In the genomic region with DNA sequence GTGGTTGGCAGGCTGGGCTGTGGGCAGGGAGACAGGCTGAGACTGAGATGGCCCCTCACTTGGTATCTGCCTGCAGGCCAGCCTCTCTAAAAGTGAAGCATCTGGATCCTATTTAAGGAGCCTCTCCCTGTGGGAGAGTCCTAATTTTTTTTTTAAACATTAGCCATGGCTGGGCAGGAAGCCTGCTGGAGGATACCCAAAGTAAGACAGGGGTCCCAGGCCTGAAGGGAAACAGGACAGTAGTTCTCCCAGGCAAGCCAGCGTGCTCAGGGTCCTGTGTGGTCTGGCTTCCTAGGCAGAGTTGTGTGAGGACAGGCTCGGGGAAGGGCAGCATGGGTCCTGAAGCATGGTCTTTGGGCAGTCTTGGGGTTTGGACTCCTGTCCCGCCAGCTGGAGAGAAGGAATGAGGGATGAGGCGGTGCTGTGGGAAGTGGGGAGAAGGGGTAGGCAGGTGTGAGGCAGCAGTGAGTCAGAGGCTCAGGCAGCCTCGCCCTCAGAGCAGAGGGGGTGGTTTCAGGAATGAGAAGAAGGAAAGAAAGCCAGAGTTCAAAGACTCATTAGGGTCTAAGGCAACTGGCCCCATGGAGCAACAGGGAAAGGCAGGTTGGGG, we compare ENCODE assay signal across 15 cellular contexts.
DNase-seq lines count a peak whose midpoint lies in the region; ATAC-seq lines count a peak whose summit lies in the region.
"Had no signal": no experiment of that assay in that cellular context is flagged by ENCODE, and none has a peak within 500 bp of the region (broad histone marks: within the 10 kb centered on the region; RNA-seq: fewer than 3 reads in every experiment).

No MANE protein-coding gene starts in this region.

- peaks cover 2% of the 10 kb centered on the region for H3K4me1 Mint-ChIP-seq in activated naive CD8-positive, alpha-beta T cell treated with anti-CD3 and anti-CD28 coated beads, Interleukin-2, amount 10 ng/mL, durations not matched to agents 7 days and 5 days
- no peaks in the 10 kb centered on the region for H3K4me1 Mint-ChIP-seq in activated naive CD8-positive, alpha-beta T cell treated with anti-CD3 and anti-CD28 coated beads for 36 hours
- H3K4me1 Mint-ChIP-seq: activated CD4-positive, alpha-beta T cell treated with anti-CD3 and anti-CD28 coated beads, Interleukin-2, amount 10 ng/mL, durations not matched to agents 7 days and 5 days; naive B cell had no signal

- ATAC-seq in activated naive CD8-positive, alpha-beta T cell treated with anti-CD3 and anti-CD28 coated beads, Interleukin-2, amount 10 ng/mL, durations not matched to agents 7 days and 5 days (ENCODE audit: low read depth): no peak
- ATAC-seq: activated T-cell treated with anti-CD3 and anti-CD28 coated beads, Interleukin-2, amount 50 U/mL, for 4 hours had no signal

- no peaks in the 10 kb centered on the region for H3K9me3 Mint-ChIP-seq in activated naive CD8-positive, alpha-beta T cell treated with anti-CD3 and anti-CD28 coated beads, Interleukin-2, amount 10 ng/mL, durations not matched to agents 7 days and 5 days
- no peaks in the 10 kb centered on the region for H3K9me3 Mint-ChIP-seq in activated naive CD8-positive, alpha-beta T cell treated with anti-CD3 and anti-CD28 coated beads for 36 hours
- H3K9me3 Mint-ChIP-seq: activated CD4-positive, alpha-beta T cell treated with anti-CD3 and anti-CD28 coated beads, Interleukin-2, amount 10 ng/mL, durations not matched to agents 7 days and 5 days; activated T-cell treated with anti-CD3 and anti-CD28 coated beads, Interleukin-2, amount 50 U/mL, for 4 hours had no signal

- POLR2A ChIA-PET in activated naive CD8-positive, alpha-beta T cell treated with anti-CD3 and anti-CD28 coated beads, Interleukin-2, amount 10 ng/mL, durations not matched to agents 7 days and 5 days (lab: Charles Lee): no interaction called here

- peak overlapping the region; percentile 67 for H3K27ac Mint-ChIP-seq in activated naive CD8-positive, alpha-beta T cell treated with anti-CD3 and anti-CD28 coated beads, Interleukin-2, amount 10 ng/mL, durations not matched to agents 7 days and 5 days
- no peak overlapping the region for H3K27ac Mint-ChIP-seq in activated naive CD8-positive, alpha-beta T cell treated with anti-CD3 and anti-CD28 coated beads for 36 hours
- H3K27ac Mint-ChIP-seq: activated CD4-positive, alpha-beta T cell treated with anti-CD3 and anti-CD28 coated beads, Interleukin-2, amount 10 ng/mL, durations not matched to agents 7 days and 5 days had no signal

- H3K4me3 Mint-ChIP-seq in activated naive CD8-positive, alpha-beta T cell treated with anti-CD3 and anti-CD28 coated beads, Interleukin-2, amount 10 ng/mL, durations not matched to agents 7 days and 5 days: no peak overlapping the region
- no peak overlapping the region for H3K4me3 Mint-ChIP-seq in activated naive CD8-positive, alpha-beta T cell treated with anti-CD3 and anti-CD28 coated beads for 36 hours
- H3K4me3 Mint-ChIP-seq: activated CD4-positive, alpha-beta T cell treated with anti-CD3 and anti-CD28 coated beads, Interleukin-2, amount 10 ng/mL, durations not matched to agents 7 days and 5 days; activated T-cell treated with anti-CD3 and anti-CD28 coated beads, Interleukin-2, amount 50 U/mL, for 4 hours had no signal

- DNase-seq in activated naive CD8-positive, alpha-beta T cell treated with anti-CD3 and anti-CD28 coated beads, Interleukin-2, amount 10 ng/mL, durations not matched to agents 7 days and 5 days: no peak
- DNase-seq in activated naive CD8-positive, alpha-beta T cell treated with anti-CD3 and anti-CD28 coated beads for 36 hours: no peak
- peak; percentile 87 for DNase-seq in SW480 (ENCODE audit: low spot score)
- peak; percentile 47 for DNase-seq in islet precursor cell
- DNase-seq in NCI-H2171 (lab: John Stamatoyannopoulos, UW): no peak
- no peak for DNase-seq in NCI-H446 treated with DMSO at 0.1 percent for 48 hours (lab: John Stamatoyannopoulos, UW)
- no peak for DNase-seq in NCI-H748 (lab: John Stamatoyannopoulos, UW; ENCODE audit: unreplicated experiment)
- DNase-seq: activated CD4-positive, alpha-beta T cell treated with anti-CD3 and anti-CD28 coated beads, Interleukin-2, amount 10 ng/mL, durations not matched to agents 7 days and 5 days; activated T-cell treated with anti-CD3 and anti-CD28 coated beads, Interleukin-2, amount 50 U/mL, for 4 hours; cerebellar nuclear complex; naive B cell; SJCRH30; stimulated activated CD4-positive, alpha-beta T cell treated with anti-CD3 and anti-CD28 coated beads, Interleukin-2, amount 100 ng/mL, for 24 hours; T1000 had no signal

- no peaks in the 10 kb centered on the region for H3K36me3 Mint-ChIP-seq in activated naive CD8-positive, alpha-beta T cell treated with anti-CD3 and anti-CD28 coated beads, Interleukin-2, amount 10 ng/mL, durations not matched to agents 7 days and 5 days
- no peaks in the 10 kb centered on the region for H3K36me3 Mint-ChIP-seq in activated naive CD8-positive, alpha-beta T cell treated with anti-CD3 and anti-CD28 coated beads for 36 hours

- H3K27ac ChIP-seq in temporal lobe (ENCODE audit: low read depth, low read length): peak overlapping the region; percentile 28
- H3K27ac ChIP-seq: SJCRH30 had no signal

- peaks cover 6% of the 10 kb centered on the region for H3K27me3 Mint-ChIP-seq in activated naive CD8-positive, alpha-beta T cell treated with anti-CD3 and anti-CD28 coated beads, Interleukin-2, amount 10 ng/mL, durations not matched to agents 7 days and 5 days
- peaks cover 6% of the 10 kb centered on the region for H3K27me3 Mint-ChIP-seq in activated naive CD8-positive, alpha-beta T cell treated with anti-CD3 and anti-CD28 coated beads for 36 hours

Comparison
In these comparisons a context has a peak if more than half of its experiments do, and no peak if none do; other contexts are left out.
1. DNase-seq: peak in SW480 (single experiment) and islet precursor cell (single experiment); none in activated naive CD8-positive, alpha-beta T cell treated with anti-CD3 and anti-CD28 coated beads, Interleukin-2, amount 10 ng/mL, durations not matched to agents 7 days and 5 days (single experiment), activated naive CD8-positive, alpha-beta T cell treated with anti-CD3 and anti-CD28 coated beads for 36 hours (single experiment), NCI-H2171 (single experiment), NCI-H446 treated with DMSO at 0.1 percent for 48 hours (single experiment) and NCI-H748 (single experiment).